ENCODE assay signal across 8 cellular contexts in the genomic region with DNA sequence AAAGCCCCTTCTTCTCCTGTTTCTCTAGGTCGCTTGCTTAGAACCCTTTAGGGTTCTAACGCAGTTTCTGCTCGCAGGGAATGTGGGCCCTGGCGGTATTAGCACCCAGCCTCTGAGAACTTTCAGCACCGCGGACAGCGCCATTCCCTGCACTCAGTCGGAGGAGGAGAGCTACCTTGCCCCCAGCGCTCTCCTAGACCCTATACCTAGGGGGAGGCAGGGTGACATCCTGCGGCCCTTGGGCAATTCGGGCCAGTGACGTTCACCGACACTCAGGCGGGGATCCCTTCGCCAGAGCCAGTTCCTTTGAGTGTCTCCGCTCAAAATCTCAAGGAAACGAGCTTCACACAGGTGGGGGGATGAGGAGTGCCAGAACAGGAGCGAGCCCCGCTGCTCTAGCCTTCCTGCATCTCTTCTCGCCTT. TPM values are rescaled to one million over a fixed set of nuclear protein-coding genes. Genes with fewer than 3 reads are reported as not detected.
A peak's percentile ranks its signal among the peaks of the same experiment; 100 is the strongest.
DNase-seq lines count a peak whose midpoint lies in the region; ATAC-seq and TF ChIP-seq lines count a peak whose summit lies in the region.

No MANE protein-coding gene starts in this region.

- no peaks in the 10 kb centered on the region for H3K36me3 ChIP-seq in NT2/D1 (ENCODE audit: insufficient read depth, insufficient read length, low read length)
- H3K36me3 ChIP-seq in heart left ventricle: no peaks in the 10 kb centered on the region

- POLR2A ChIA-PET in activated naive CD8-positive, alpha-beta T cell treated with anti-CD3 and anti-CD28 coated beads, Interleukin-2, amount 10 ng/mL, durations not matched to agents 7 days and 5 days (lab: Charles Lee): no interaction called here

- 3 to 5% (median 3%) methylated on average over 15 to 20 of the region's 20 CpGs for WGBS in heart left ventricle, 4 donors

- TF ChIP-seq POLR2A in heart left ventricle (IDR thresholded peaks at IDR 0.05): no peak

- peaks cover 2% of the 10 kb centered on the region for H3K9me3 Mint-ChIP-seq in activated naive CD8-positive, alpha-beta T cell treated with anti-CD3 and anti-CD28 coated beads, Interleukin-2, amount 10 ng/mL, durations not matched to agents 7 days and 5 days

- H3K27me3 Mint-ChIP-seq in activated naive CD8-positive, alpha-beta T cell treated with anti-CD3 and anti-CD28 coated beads, Interleukin-2, amount 10 ng/mL, durations not matched to agents 7 days and 5 days: peaks cover 41% of the 10 kb centered on the region

- no peak overlapping the region for H3K27ac ChIP-seq in heart left ventricle

- no peak for ATAC-seq in activated CD4-positive, CD25-positive, alpha-beta regulatory T cell treated with anti-CD3 and anti-CD28 coated beads, Interleukin-2, amount 50 U/mL, for 24 hours
- ATAC-seq in activated naive CD8-positive, alpha-beta T cell treated with anti-CD3 and anti-CD28 coated beads, Interleukin-2, amount 10 ng/mL, durations not matched to agents 7 days and 5 days (ENCODE audit: low read depth): peak; percentile 77
- peak; percentile 81 to 94 (median 92) for ATAC-seq in heart left ventricle
- ATAC-seq in HG02981 (IDR thresholded peaks at IDR 0.05; ENCODE audit: unreplicated experiment): no peak

- H3K4me1 Mint-ChIP-seq in activated naive CD8-positive, alpha-beta T cell treated with anti-CD3 and anti-CD28 coated beads, Interleukin-2, amount 10 ng/mL, durations not matched to agents 7 days and 5 days: no peaks in the 10 kb centered on the region

- H3K9me3 ChIP-seq in NT2/D1 (ENCODE audit: insufficient read depth, low read length): 0 out of 2 replicates have a peak, but pooled peaks cover 6% of the 10 kb centered on the region
- no peaks in the 10 kb centered on the region for H3K9me3 ChIP-seq in heart left ventricle

- DNase-seq in activated CD4-positive, CD25-positive, alpha-beta regulatory T cell treated with anti-CD3 and anti-CD28 coated beads, Interleukin-2, amount 50 U/mL, for 72 hours: peak; percentile 46
- DNase-seq in NT2/D1 (ENCODE audit: low read depth, low spot score) (peak; percentile 75), heart left ventricle (peak; percentile 52 to 75 (median 69)), posterior vena cava (ENCODE audit: low spot score) (peak; percentile 90), MV-4-11 (lab: John Stamatoyannopoulos, UW) (no peak)
- peak; percentile 74 for DNase-seq in activated naive CD8-positive, alpha-beta T cell treated with anti-CD3 and anti-CD28 coated beads, Interleukin-2, amount 10 ng/mL, durations not matched to agents 7 days and 5 days

- H3K4me3 ChIP-seq in NT2/D1 (ENCODE audit: insufficient read length, low read depth) (peak overlapping the region; percentile 44), heart left ventricle (peak overlapping the region in 1 of 12 donors; percentile 40)

- no peaks in the 10 kb centered on the region for H3K36me3 Mint-ChIP-seq in activated naive CD8-positive, alpha-beta T cell treated with anti-CD3 and anti-CD28 coated beads, Interleukin-2, amount 10 ng/mL, durations not matched to agents 7 days and 5 days

- H3K27ac Mint-ChIP-seq in activated naive CD8-positive, alpha-beta T cell treated with anti-CD3 and anti-CD28 coated beads, Interleukin-2, amount 10 ng/mL, durations not matched to agents 7 days and 5 days: peak overlapping the region; percentile 34

- H3K27me3 ChIP-seq in NT2/D1 (ENCODE audit: insufficient read depth, insufficient read length): peaks cover 59% of the 10 kb centered on the region
- peaks cover 12 to 54% (median 23%) of the 10 kb centered on the region in 9 donors for H3K27me3 ChIP-seq in heart left ventricle

- H3K4me3 Mint-ChIP-seq in activated naive CD8-positive, alpha-beta T cell treated with anti-CD3 and anti-CD28 coated beads, Interleukin-2, amount 10 ng/mL, durations not matched to agents 7 days and 5 days: no peak overlapping the region

- no peak overlapping the region for H3K9ac ChIP-seq in NT2/D1 (ENCODE audit: insufficient read length, low read depth)

- intact Hi-C loops in heart left ventricle (cut with DNase I): no loop called here
- intact Hi-C loops in posterior vena cava (cut with DNase I): no loop called here

- H3K4me1 ChIP-seq in NT2/D1 (ENCODE audit: insufficient read depth, insufficient read length) (no peaks in the 10 kb centered on the region), heart left ventricle (peaks cover 0 to 16% (median 3%) of the 10 kb centered on the region in 12 donors)

- TF ChIP-seq CTCF in heart left ventricle (IDR thresholded peaks at IDR 0.05): no peak

RNA-seq across cellular contexts. Expression of a gene that starts 1.3 kb away (rescaled TPM):
- total RNA-seq in activated naive CD8-positive, alpha-beta T cell treated with anti-CD3 and anti-CD28 coated beads, Interleukin-2, amount 10 ng/mL, durations not matched to agents 7 days and 5 days: not detected
- total RNA-seq in heart left ventricle: under 1 TPM in 2 of 9 donors, not detected in 7; 0.02 TPM
- polyA plus RNA-seq in heart left ventricle: not detected
- under 1 TPM in 1 of 2 donors, not detected in 1; 0.05 TPM for total RNA-seq in posterior vena cava

Comparison
In these comparisons a context has a peak if more than half of its experiments do, and no peak if none do; other contexts are left out.
1. ATAC-seq: peak in activated naive CD8-positive, alpha-beta T cell treated with anti-CD3 and anti-CD28 coated beads, Interleukin-2, amount 10 ng/mL, durations not matched to agents 7 days and 5 days (single experiment) and heart left ventricle (4 of 4); none in activated CD4-positive, CD25-positive, alpha-beta regulatory T cell treated with anti-CD3 and anti-CD28 coated beads, Interleukin-2, amount 50 U/mL, for 24 hours (0 of 2) and HG02981 (single experiment).